In genomic region chr13:47239025-47239424, GRCh38 we compare ENCODE assay signal across 17 cellular contexts.
DNase-seq lines count a peak whose midpoint lies in the region; ATAC-seq and TF ChIP-seq lines count a peak whose summit lies in the region.
"Had no signal": no experiment of that assay in that cellular context is flagged by ENCODE, and none has a peak within 500 bp of the region (broad histone marks: within the 10 kb centered on the region; RNA-seq: fewer than 3 reads in every experiment).

No MANE protein-coding gene starts in this region.

- H3K9me3 Mint-ChIP-seq in GM23338, result no peaks in the 10 kb centered on the region; the same call in 2 of the 3 replicates
- H3K9me3 Mint-ChIP-seq: CD4-positive, alpha-beta T cell had no signal

- peaks cover 3% of the 10 kb centered on the region for H3K27me3 Mint-ChIP-seq in GM23338 (ENCODE audit: insufficient read depth, low read depth, poor library complexity)
- H3K27me3 Mint-ChIP-seq: B cell; CD4-positive, alpha-beta T cell had no signal

- H3K27me3 ChIP-seq in GM23338 (ENCODE audit: insufficient read depth) (no peaks in the 10 kb centered on the region), liver (ENCODE audit: control insufficient read depth in 4 of 4, insufficient read depth in 4 of 4, low read length in 3 of 4) (no peaks in the 10 kb centered on the region)
- H3K27me3 ChIP-seq: BLaER1 treated with 17β-estradiol and CSF1 and Interleukin-3, amounts not matched to agents 10 nM and 100 nM had no signal

- H4K20me1 ChIP-seq in GM23338 (replicated peaks; ENCODE audit: insufficient read depth), result no peaks in the 10 kb centered on the region
- H4K20me1 ChIP-seq: BLaER1 treated with 17β-estradiol and CSF1 and Interleukin-3, amounts not matched to agents 10 nM and 100 nM had no signal

- H3K27ac ChIP-seq in GM23338 (ENCODE audit: low read depth) (no peak overlapping the region), liver (ENCODE audit: low read depth in 1 of 2, low read length in 2 of 2) (no peak overlapping the region)
- H3K27ac ChIP-seq: 22Rv1; A549; BLaER1 treated with 17β-estradiol and CSF1 and Interleukin-3, amounts not matched to agents 10 nM and 100 nM; C4-2B had no signal

- H3K4me1 ChIP-seq in GM23338 (ENCODE audit: insufficient read depth) (no peaks in the 10 kb centered on the region), liver (ENCODE audit: control insufficient read depth in 4 of 4, insufficient read depth in 4 of 4, low read length in 3 of 4) (no peaks in the 10 kb centered on the region)
- H3K4me1 ChIP-seq: A549, Caco-2 had no signal

- ATAC-seq in GM23338 (no peak), left lobe of liver (peak; percentile 60), GM18505 (IDR thresholded peaks at IDR 0.05; ENCODE audit: unreplicated experiment) (no peak)
- ATAC-seq: A549; CD8-positive, alpha-beta T cell had no signal

- H3K36me3 ChIP-seq in GM23338 (ENCODE audit: insufficient read depth) (no peaks in the 10 kb centered on the region), liver (ENCODE audit: control insufficient read depth in 4 of 4, insufficient read depth in 3 of 4, low read depth in 1 of 4, low read length in 3 of 4) (no peaks in the 10 kb centered on the region)
- H3K36me3 ChIP-seq: BLaER1 treated with 17β-estradiol and CSF1 and Interleukin-3, amounts not matched to agents 10 nM and 100 nM had no signal

- H3K27ac Mint-ChIP-seq in GM23338, result no peak overlapping the region; the same call in 1 of the 2 replicates
- H3K27ac Mint-ChIP-seq: B cell; CD4-positive, alpha-beta T cell; CD8-positive, alpha-beta T cell had no signal

- H3K4me3 Mint-ChIP-seq in GM23338, result no peak overlapping the region
- H3K4me3 Mint-ChIP-seq: B cell; CD4-positive, alpha-beta T cell; CD8-positive, alpha-beta T cell had no signal

- H3K9ac ChIP-seq in liver (ENCODE audit: low read depth in 1 of 2, low read length in 2 of 2), result no peak overlapping the region
- H3K9ac ChIP-seq: BLaER1 treated with 17β-estradiol and CSF1 and Interleukin-3, amounts not matched to agents 10 nM and 100 nM had no signal

- no peak for TF ChIP-seq RAD21 in liver (IDR thresholded peaks at IDR 0.05)

- no peak for TF ChIP-seq POLR2A in GM18505 (IDR thresholded peaks at IDR 0.05; ENCODE audit: borderline replicate concordance, extremely low read depth, insufficient read depth, insufficient read length)

- DNase-seq in GM23338 (ENCODE audit: low spot score), result no peak
- no peak for DNase-seq in left lobe of liver (ENCODE audit: low spot score)
- DNase-seq in NCI-H510A (lab: John Stamatoyannopoulos, UW), result no peak
- DNase-seq: AML-193; Caco-2; Calu3; CD4-positive, alpha-beta T cell; CD8-positive, alpha-beta T cell; DMS79 treated with DMSO at 0.1 percent for 48 hours; GF-D8 had no signal

- TF ChIP-seq CTCF in GM23338 (conservative IDR thresholded peaks at IDR 0.05; ENCODE audit: low read depth in 2 of 2) (no peak), liver (IDR thresholded peaks at IDR 0.05; ENCODE audit: low read depth, low read length, missing input control) (no peak)

- H3F3A ChIP-seq in GM23338 (replicated peaks; ENCODE audit: low read depth), result no peaks in the 10 kb centered on the region

- H3K9me3 ChIP-seq in liver (ENCODE audit: control insufficient read depth in 4 of 4, low read length in 3 of 4), result no peaks in the 10 kb centered on the region
- H3K9me3 ChIP-seq: A549; BLaER1 treated with 17β-estradiol and CSF1 and Interleukin-3, amounts not matched to agents 10 nM and 100 nM; Caco-2 had no signal

- peak overlapping the region; percentile 83; the same call in 1 of the 2 replicates for H2AFZ ChIP-seq in GM23338

- 72% methylated on average over 3 of the region's 3 CpGs for WGBS in liver

- H3K4me3 ChIP-seq in GM23338, result no peak overlapping the region
- no peak overlapping the region for H3K4me3 ChIP-seq in liver (ENCODE audit: low read depth in 1 of 3, low read length in 3 of 3)
- H3K4me3 ChIP-seq: A549; BLaER1 treated with 17β-estradiol and CSF1 and Interleukin-3, amounts not matched to agents 10 nM and 100 nM had no signal

- no peaks in the 10 kb centered on the region for H3K79me2 ChIP-seq in GM23338 (replicated peaks; ENCODE audit: insufficient read depth)

- no peaks in the 10 kb centered on the region for H3K4me1 Mint-ChIP-seq in GM23338
- H3K4me1 Mint-ChIP-seq: B cell had no signal

- H3K9me2 ChIP-seq in GM23338 (ENCODE audit: insufficient read depth), result 0 out of 2 replicates have a peak, but pooled peaks cover 11% of the 10 kb centered on the region

- H3K4me2 ChIP-seq in GM23338, result no peak overlapping the region
- H3K4me2 ChIP-seq: A549; BLaER1 treated with 17β-estradiol and CSF1 and Interleukin-3, amounts not matched to agents 10 nM and 100 nM had no signal

- no peaks in the 10 kb centered on the region for H3K36me3 Mint-ChIP-seq in GM23338 (ENCODE audit: low read depth)
- H3K36me3 Mint-ChIP-seq: CD8-positive, alpha-beta T cell had no signal

TF ChIP-seq in GM23338, 12 proteins besides CTCF, POLR2A, EP300 and RAD21 (continues in another document):
- no peak for TF ChIP-seq STAT1 (IDR thresholded peaks at IDR 0.05; ENCODE audit: unreplicated experiment)

TF ChIP-seq in liver, 16 proteins besides CTCF, POLR2A, EP300 and RAD21:
- TF ChIP-seq SP1 (IDR thresholded peaks at IDR 0.05) (no peak), RXRA (IDR thresholded peaks at IDR 0.05) (no peak), HNF4A (conservative IDR thresholded peaks at IDR 0.05) (peak; percentile 35 to 69), ATF3 (IDR thresholded peaks at IDR 0.05) (no peak)
